ENCODE assay signal across 1 cellular context in the genomic region with DNA sequence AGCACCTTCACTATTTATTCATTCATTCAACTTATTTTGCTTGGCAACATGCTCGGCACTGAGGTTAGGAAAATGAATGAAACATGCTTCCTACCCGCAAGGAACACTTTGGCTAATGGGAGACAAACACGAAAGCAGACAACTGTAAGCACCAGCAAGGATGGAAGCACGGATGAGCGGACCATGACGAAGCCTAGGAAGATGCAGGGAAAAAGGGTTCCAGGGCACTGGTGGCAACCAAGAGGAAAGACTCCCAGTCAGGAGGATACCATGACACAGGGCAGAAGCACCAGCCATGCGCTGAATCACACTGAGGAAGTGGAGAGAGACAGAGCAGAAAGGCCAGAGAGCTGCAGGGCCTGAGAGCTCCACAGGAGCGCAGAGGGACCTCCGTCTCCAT.
TF ChIP-seq lines count a peak whose summit lies in the region.

No MANE protein-coding gene starts in this region.

TF ChIP-seq in IMR-90, 13 proteins besides CTCF, POLR2A, EP300 and RAD21 (continued from another document):
- no peak for TF ChIP-seq FOS (IDR thresholded peaks at IDR 0.05; ENCODE audit: low read depth, low read length)
- TF ChIP-seq RCOR1 (IDR thresholded peaks at IDR 0.05; ENCODE audit: insufficient replicate concordance, low read length), result no peak
